23 cellular contexts compared by ENCODE assay signal in the genomic region with DNA sequence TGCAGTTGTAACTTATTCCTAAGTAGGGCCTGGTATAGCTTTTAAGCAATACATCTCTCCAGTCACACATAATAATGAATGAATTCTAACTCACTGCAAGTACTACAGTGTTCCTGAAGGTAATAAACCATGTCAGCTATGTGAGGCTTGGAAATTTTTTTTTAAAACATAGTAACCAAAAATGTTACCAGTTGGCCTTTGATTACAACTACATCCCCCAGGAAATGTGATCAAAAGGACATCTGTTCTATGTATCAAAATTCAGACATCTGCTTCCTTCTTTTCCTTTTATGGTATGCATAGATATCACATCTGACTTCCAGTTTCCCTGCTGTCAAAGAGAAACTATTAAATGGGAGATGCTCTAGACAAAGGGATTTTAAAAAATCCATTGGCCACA.
A peak's percentile ranks its signal among the peaks of the same experiment; 100 is the strongest.
DNase-seq lines count a peak whose midpoint lies in the region; ATAC-seq and TF ChIP-seq lines count a peak whose summit lies in the region.
"Had no signal": no experiment of that assay in that cellular context is flagged by ENCODE, and none has a peak within 500 bp of the region (broad histone marks: within the 10 kb centered on the region; RNA-seq: fewer than 3 reads in every experiment).

No MANE protein-coding gene starts in this region.

- ATAC-seq in HG03457 (IDR thresholded peaks at IDR 0.05; ENCODE audit: unreplicated experiment) (no peak), GM18873 (IDR thresholded peaks at IDR 0.05; ENCODE audit: low FRiP score, unreplicated experiment) (no peak)
- ATAC-seq: activated T-cell treated with anti-CD3 and anti-CD28 coated beads, Interleukin-2, amount 50 U/mL, for 72 hours; natural killer cell treated with Interleukin-12 subunit alpha and Interleukin-12 subunit beta and Interleukin-15 and Interleukin-18, amount 100 ng/mL, for 72 hours; psoas muscle; stimulated activated effector memory CD8-positive, alpha-beta T cell treated with anti-CD3 and anti-CD28 coated beads, Interleukin-12 subunit alpha, Interleukin-12 subunit beta, amount 100 ng/mL, for 72 hours; T-cell had no signal

- H3K4me3 ChIP-seq in SK-N-MC (no peak overlapping the region), fibroblast of villous mesenchyme (ENCODE audit: low read depth, low read length) (no peak overlapping the region), subcutaneous abdominal adipose tissue (ENCODE audit: low read depth in 1 of 5, low read length in 5 of 5) (no peak overlapping the region)
- H3K4me3 ChIP-seq: psoas muscle, thyroid gland had no signal

- no peaks in the 10 kb centered on the region for H3K27me3 ChIP-seq in subcutaneous abdominal adipose tissue (ENCODE audit: control insufficient read depth in 5 of 5, insufficient read depth in 4 of 5, low read length in 5 of 5)
- H3K27me3 ChIP-seq: thyroid gland had no signal

- no peak for TF ChIP-seq CTCF in fibroblast of villous mesenchyme (IDR thresholded peaks at IDR 0.05; ENCODE audit: insufficient read depth, low read depth, low read length)

- H3K9ac ChIP-seq in SK-N-MC (ENCODE audit: insufficient read length) (no peak overlapping the region), subcutaneous abdominal adipose tissue (ENCODE audit: low read length in 5 of 5) (no peak overlapping the region)

- H3K36me3 ChIP-seq in SK-N-MC (ENCODE audit: insufficient read depth, low read length) (no peaks in the 10 kb centered on the region), subcutaneous abdominal adipose tissue (ENCODE audit: control insufficient read depth in 5 of 5, insufficient read depth in 5 of 5, low read length in 5 of 5) (no peaks in the 10 kb centered on the region)
- H3K36me3 ChIP-seq: thyroid gland had no signal

- H3K27ac ChIP-seq in SK-N-MC (peak overlapping the region; percentile 15; the same call in 1 of the 2 replicates), subcutaneous abdominal adipose tissue (ENCODE audit: low read depth, low read length) (peak overlapping the region; percentile 67)
- H3K27ac ChIP-seq: psoas muscle, thyroid gland had no signal

- no peaks in the 10 kb centered on the region for H3K9me3 ChIP-seq in SK-N-MC (ENCODE audit: low read depth, low read length)
- H3K9me3 ChIP-seq in subcutaneous abdominal adipose tissue (ENCODE audit: control insufficient read depth in 5 of 5, low read length in 5 of 5) = no peaks in the 10 kb centered on the region
- H3K9me3 ChIP-seq: psoas muscle, thyroid gland had no signal

- H3K4me1 ChIP-seq in subcutaneous abdominal adipose tissue (ENCODE audit: control insufficient read depth in 5 of 5, insufficient read depth in 5 of 5, low read length in 5 of 5) = peaks cover 2 to 32% (median 20%) of the 10 kb centered on the region in 5 donors
- H3K4me1 ChIP-seq: psoas muscle, thyroid gland had no signal

- DNase-seq in KG1 (lab: John Stamatoyannopoulos, UW) (peak; percentile 27), SK-N-MC (ENCODE audit: low read depth, low spot score) (no peak), fibroblast of villous mesenchyme (ENCODE audit: low read depth) (peak; percentile 10), globus pallidus (ENCODE audit: low spot score) (no peak)
- DNase-seq: activated B cell treated with CpG ODN at 0.5 μM for 24 hours; activated naive CD8-positive, alpha-beta T cell treated with anti-CD3 and anti-CD28 coated beads for 36 hours; activated T-cell treated with anti-CD3 and anti-CD28 coated beads, Interleukin-2, amount 50 U/mL, for 72 hours; cortex of kidney; DMS153; erythroblast; HFFc6; mammary epithelial cell; NCI-H2107; NCI-H774; psoas muscle; stimulated activated CD4-positive, alpha-beta T cell treated with anti-CD3 and anti-CD28 coated beads, Interleukin-12 subunit alpha, Interleukin-12 subunit beta, amount 100 ng/mL, for 4 hours; T-cell; thyroid gland had no signal

Comparison
In these comparisons a context has a peak if more than half of its experiments do, and no peak if none do; other contexts are left out.
1. DNase-seq: peak in KG1 (single experiment) and fibroblast of villous mesenchyme (single experiment); none in SK-N-MC (single experiment) and globus pallidus (single experiment).